Comparison of ENCODE assay signal across 9 cellular contexts in the genomic region with DNA sequence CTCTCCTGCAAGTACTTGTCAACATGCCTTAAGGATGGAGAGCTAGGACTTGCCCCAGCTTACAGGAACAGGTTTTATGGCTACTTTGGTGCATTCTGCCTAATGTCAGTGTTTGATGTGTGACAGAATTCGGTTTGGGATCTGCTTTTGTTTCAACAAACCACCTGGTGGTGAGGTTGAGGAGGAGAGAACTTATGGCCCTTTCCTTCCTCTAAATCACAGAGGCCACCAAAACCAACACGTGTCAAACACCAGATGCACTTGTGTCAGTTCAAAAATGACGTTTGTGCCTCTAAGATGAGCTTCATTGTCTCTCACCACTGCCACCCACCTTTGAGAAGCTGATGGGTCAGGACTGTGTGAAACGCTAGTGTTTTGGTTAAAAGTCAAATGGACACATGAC.
DNase-seq lines count a peak whose midpoint lies in the region; ATAC-seq lines count a peak whose summit lies in the region.
"Had no signal": no experiment of that assay in that cellular context is flagged by ENCODE, and none has a peak within 500 bp of the region (broad histone marks: within the 10 kb centered on the region; RNA-seq: fewer than 3 reads in every experiment).

No MANE protein-coding gene starts in this region.

- ATAC-seq in GM18498 (IDR thresholded peaks at IDR 0.05; ENCODE audit: unreplicated experiment) (peak; percentile 60), GM21515 (IDR thresholded peaks at IDR 0.05; ENCODE audit: unreplicated experiment) (peak; percentile 72), HG03457 (IDR thresholded peaks at IDR 0.05; ENCODE audit: unreplicated experiment) (peak; percentile 43)

- H3K27ac ChIP-seq in caudate nucleus (ENCODE audit: low read depth, low read length), result no peak overlapping the region

- DNase-seq in germinal center (ENCODE audit: low spot score) (peak; percentile 51), A172 (ENCODE audit: low spot score) (no peak), NCI-H2107 (lab: John Stamatoyannopoulos, UW) (no peak), caudate nucleus (lab: John Stamatoyannopoulos, UW) (no peak), GDM1 (lab: John Stamatoyannopoulos, UW) (no peak)
- DNase-seq: GOT3 had no signal
